Comparison of ENCODE assay signal across 8 cellular contexts in genomic region chr4:78059524-78059889, GRCh38. TPM values are rescaled to one million over a fixed set of nuclear protein-coding genes. Genes with fewer than 3 reads are reported as not detected.
DNase-seq lines count a peak whose midpoint lies in the region; ATAC-seq and TF ChIP-seq lines count a peak whose summit lies in the region.

No MANE protein-coding gene starts in this region.

- in situ Hi-C loops in IMR-90 (cut with MboI; ENCODE audit: low sequenced_read_pairs): no loop called here
- in situ Hi-C loops in gastrocnemius medialis (cut with MboI; ENCODE audit: low sequenced_read_pairs in 4 of 4): no loop called here

- H3K4me3 ChIP-seq in IMR-90 (ENCODE audit: insufficient read depth, low read depth, low read length) (no peak overlapping the region), NT2/D1 (ENCODE audit: insufficient read length, low read depth) (peak overlapping the region; percentile 78), iPS-15b (ENCODE audit: low read depth, low read length) (peak overlapping the region; percentile 95), gastrocnemius medialis (peak overlapping the region; percentile 75 to 84 (median 82))

- DNase-seq in DMS79 (lab: John Stamatoyannopoulos, UW) (peak; percentile 67), IMR-90 (peak; percentile 45), NT2/D1 (ENCODE audit: low read depth, low spot score) (peak; percentile 72), MCF 10A (ENCODE audit: unreplicated experiment) (peak; percentile 92), gastrocnemius medialis (peak; percentile 37)
- DNase-seq in effector CD4-positive, alpha-beta T cell: no peak

- H3K4ac ChIP-seq in IMR-90 (ENCODE audit: low read depth, low read length): no peak overlapping the region

- H2AK9ac ChIP-seq in IMR-90 (replicated peaks; ENCODE audit: low read depth, low read length, poor library complexity): no peak overlapping the region

- TF ChIP-seq POLR2A in IMR-90 (IDR thresholded peaks at IDR 0.05; ENCODE audit: low read depth, low read length): no peak
- TF ChIP-seq POLR2A in gastrocnemius medialis (IDR thresholded peaks at IDR 0.05): no peak

- H3K36me3 ChIP-seq in IMR-90 (ENCODE audit: control insufficient read depth, insufficient read depth, low read length) (no peaks in the 10 kb centered on the region), NT2/D1 (ENCODE audit: insufficient read depth, insufficient read length, low read length) (no peaks in the 10 kb centered on the region), iPS-15b (ENCODE audit: control insufficient read depth, insufficient read depth, low read length) (no peaks in the 10 kb centered on the region), gastrocnemius medialis (no peaks in the 10 kb centered on the region)

- no peak overlapping the region for H4K8ac ChIP-seq in IMR-90 (ENCODE audit: low read depth in 2 of 2, low read length in 2 of 2)

- H3K36me3 Mint-ChIP-seq in MCF 10A (ENCODE audit: insufficient read depth, unreplicated experiment): no peaks in the 10 kb centered on the region

- H2BK5ac ChIP-seq in IMR-90 (ENCODE audit: low read depth, low read length, poor library complexity, severe bottlenecking): no peak overlapping the region

- peaks cover 45% of the 10 kb centered on the region for H3K27me3 ChIP-seq in IMR-90 (ENCODE audit: control insufficient read depth, insufficient read depth, low read length)
- peaks cover 8% of the 10 kb centered on the region for H3K27me3 ChIP-seq in NT2/D1 (ENCODE audit: insufficient read depth, insufficient read length)
- H3K27me3 ChIP-seq in iPS-15b (ENCODE audit: control insufficient read depth, insufficient read depth, low read length): peaks cover 4% of the 10 kb centered on the region
- no peaks in the 10 kb centered on the region for H3K27me3 ChIP-seq in gastrocnemius medialis

- no peak overlapping the region for H2BK120ac ChIP-seq in IMR-90 (ENCODE audit: low read depth, low read length)

- dilution Hi-C loops in IMR-90 (cut with HindIII; ENCODE audit: low sequenced_read_pairs, unreplicated experiment): no loop called here

- ATAC-seq in IMR-90 (ENCODE audit: low read depth) (no peak), gastrocnemius medialis (peak; percentile 37 to 53), HG02852 (IDR thresholded peaks at IDR 0.05; ENCODE audit: unreplicated experiment) (no peak)

- H3K9me1 ChIP-seq in IMR-90 (ENCODE audit: insufficient read depth, low read length): no peaks in the 10 kb centered on the region

- intact Hi-C loops in IMR-90 (cut with micrococcal nuclease): loop anchor here (5.0 kb wide), 2 partner anchors 453 to 803 kb away; no protein-coding TSS in a partner anchor
- intact Hi-C loops in MCF 10A (cut with micrococcal nuclease): loop anchor here (1.0 to 10.0 kb wide), 4 partner anchors 65 to 815 kb away; partner anchors contain the start of gene CNOT6L
- intact Hi-C loops in gastrocnemius medialis (cut with DNase I; ENCODE audit: low total_unique reads): loop anchor here (2.0 to 5.0 kb wide), 4 partner anchors 61 to 242 kb away; partner anchors contain the start of genes CNOT6L and MRPL1

- H2AK5ac ChIP-seq in IMR-90 (ENCODE audit: low read depth, low read length): no peak overlapping the region

- no peak overlapping the region for H2BK20ac ChIP-seq in IMR-90 (ENCODE audit: low read depth, low read length)

- no peak overlapping the region for H3K18ac ChIP-seq in IMR-90 (ENCODE audit: low read depth, low read length)

- POLR2A ChIA-PET in IMR-90 (lab: Charles Lee; ENCODE audit: unreplicated experiment): no interaction called here
- POLR2A ChIA-PET in MCF 10A (lab: Yijun Ruan, JAX): interaction anchor here (0.6 to 1.9 kb wide), 14 partner anchors 15 to 532 kb away, joined by 3 to 7 read pairs (median 3); partner anchors contain the start of gene MRPL1

- TF ChIP-seq CTCF in IMR-90 (conservative IDR thresholded peaks at IDR 0.05; ENCODE audit: low read depth, low read length) (peak; percentile 49), MCF 10A (IDR thresholded peaks at IDR 0.05; ENCODE audit: unreplicated experiment) (peak; percentile 44), gastrocnemius medialis (IDR thresholded peaks at IDR 0.05 in 4 of 5, conservative IDR thresholded peaks at IDR 0.05 in 1 of 5) (peak; percentile 23 to 62 (median 46))

- no CpG with 5 or more reads among the region's 7 CpGs for WGBS in IMR-90 (ENCODE audit: extremely low coverage in 2 of 2, insufficient read length in 1 of 2), 2 experiments

- TF ChIP-seq RAD21 in IMR-90 (IDR thresholded peaks at IDR 0.05; ENCODE audit: low read length): peak; percentile 34; the same call in 1 of the 2 replicates

- H3K23ac ChIP-seq in IMR-90 (ENCODE audit: low read depth, low read length): no peak overlapping the region

- H3K9me3 ChIP-seq in IMR-90 (ENCODE audit: control insufficient read depth, insufficient read depth, low read length) (no peaks in the 10 kb centered on the region), NT2/D1 (ENCODE audit: insufficient read depth, low read length) (no peaks in the 10 kb centered on the region), iPS-15b (ENCODE audit: control insufficient read depth, insufficient read depth, low read length) (no peaks in the 10 kb centered on the region), gastrocnemius medialis (no peaks in the 10 kb centered on the region)

- no peak overlapping the region for H3K14ac ChIP-seq in IMR-90 (replicated peaks; ENCODE audit: low read depth, low read length)

- H3K79me1 ChIP-seq in IMR-90 (ENCODE audit: low read depth in 1 of 2, low read length in 2 of 2): no peaks in the 10 kb centered on the region

- H3K4me3 Mint-ChIP-seq in MCF 10A (ENCODE audit: unreplicated experiment): peak overlapping the region; percentile 78

- no peak overlapping the region for H3K9ac ChIP-seq in IMR-90 (ENCODE audit: low read depth, low read length)
- H3K9ac ChIP-seq in NT2/D1 (ENCODE audit: insufficient read length, low read depth): peak overlapping the region; percentile 74
- H3K9ac ChIP-seq in iPS-15b (ENCODE audit: low read depth, low read length): no peak overlapping the region

- peak overlapping the region; percentile 10; the same call in 1 of the 2 replicates for H3K4me2 ChIP-seq in IMR-90 (ENCODE audit: low read depth, low read length)

- no peak overlapping the region for H4K91ac ChIP-seq in IMR-90 (ENCODE audit: insufficient read depth, low read depth, low read length)

- no peaks in the 10 kb centered on the region for H3K27me3 Mint-ChIP-seq in MCF 10A (ENCODE audit: insufficient read depth, unreplicated experiment)

- no peak overlapping the region for H4K5ac ChIP-seq in IMR-90 (ENCODE audit: low read depth, low read length)

- peaks cover 19% of the 10 kb centered on the region for H3K4me1 Mint-ChIP-seq in MCF 10A (ENCODE audit: insufficient read depth, unreplicated experiment)

- no peak overlapping the region for H2BK15ac ChIP-seq in IMR-90 (ENCODE audit: low read depth, low read length)

- no peak overlapping the region for H2AFZ ChIP-seq in IMR-90 (replicated peaks; ENCODE audit: low read length, poor library complexity)

- BruUV-seq in IMR-90 (replicated peaks; lab: Mats Ljungman, UMichigan): no TSS peak
- no TSS peak for BruUV-seq in MCF 10A (replicated peaks; lab: Mats Ljungman, UMichigan)

- no peak overlapping the region for H3K27ac ChIP-seq in IMR-90 (ENCODE audit: insufficient read depth, low read length)
- peak overlapping the region; percentile 84 to 94 (median 92) for H3K27ac ChIP-seq in gastrocnemius medialis

- H4K20me1 ChIP-seq in IMR-90 (ENCODE audit: insufficient read depth, low read length): no peaks in the 10 kb centered on the region; the same call in 1 of the 2 replicates

- no peak overlapping the region for H3K56ac ChIP-seq in IMR-90 (ENCODE audit: extremely low read depth, insufficient read depth, low read length)

- H3K9me3 Mint-ChIP-seq in MCF 10A (ENCODE audit: unreplicated experiment): no peaks in the 10 kb centered on the region

- no peak overlapping the region for H3K27ac Mint-ChIP-seq in MCF 10A (ENCODE audit: low read depth, unreplicated experiment)

- peaks cover 2% of the 10 kb centered on the region; the same call in 1 of the 2 replicates for H3K4me1 ChIP-seq in IMR-90 (ENCODE audit: control insufficient read depth, insufficient read depth, low read length)
- H3K4me1 ChIP-seq in NT2/D1 (ENCODE audit: insufficient read depth, insufficient read length): no peaks in the 10 kb centered on the region
- peaks cover 10% of the 10 kb centered on the region for H3K4me1 ChIP-seq in iPS-15b (ENCODE audit: control insufficient read depth, insufficient read depth, low read length)
- H3K4me1 ChIP-seq in gastrocnemius medialis: peaks cover 0 to 11% of the 10 kb centered on the region in 2 donors

- CTCF ChIA-PET in IMR-90 (lab: Yijun Ruan, JAX): interaction anchor here (0.6 to 1.4 kb wide), 5 partner anchors 15 to 937 kb away, joined by 3 to 9 read pairs (median 4); no protein-coding TSS in a partner anchor
- CTCF ChIA-PET in MCF 10A (lab: Yijun Ruan, JAX): interaction anchor here (0.6 to 2.5 kb wide), 30 partner anchors 9 to 795 kb away, joined by 3 to 30 read pairs (median 4); no protein-coding TSS in a partner anchor

TF ChIP-seq in IMR-90, 13 proteins besides CTCF, POLR2A, EP300 and RAD21 (continues in another document):
- no peak for TF ChIP-seq NFE2L2 (IDR thresholded peaks at IDR 0.05; ENCODE audit: low read depth, low read length)
- no peak for TF ChIP-seq MAFK (IDR thresholded peaks at IDR 0.05; ENCODE audit: low read depth, low read length)
- no peak for TF ChIP-seq FOS (IDR thresholded peaks at IDR 0.05; ENCODE audit: low read depth, low read length)
- TF ChIP-seq USF2 (IDR thresholded peaks at IDR 0.05; ENCODE audit: low read depth, low read length): no peak
- no peak for TF ChIP-seq RCOR1 (IDR thresholded peaks at IDR 0.05; ENCODE audit: insufficient replicate concordance, low read length)

RNA-seq across cellular contexts. Expression of gene FRAS1, which starts 2.4 kb away (rescaled TPM):
- total RNA-seq in IMR-90 (2012; rRNA removed): under 0.01 TPM in 2 replicates
- 0.01 and 0.03 TPM in 2 replicates for polyA plus RNA-seq in IMR-90 (2012; rRNA removed)
- polyA plus RNA-seq in IMR-90 (2012; cell fraction: cytosol; rRNA removed): 0.03 TPM in 1 of 2 replicates, not detected in the other
- 0.02 and 0.03 TPM in 2 replicates for polyA plus RNA-seq in IMR-90 (2012; cell fraction: nucleus; rRNA removed; ENCODE audit: low replicate concordance)
- 2.0 and 2.1 TPM in 2 replicates for total RNA-seq in MCF 10A (2022)
- total RNA-seq in gastrocnemius medialis: under 1 TPM; 0.39 to 0.64 (median 0.46) TPM

Comparison
In these comparisons a context has a peak if more than half of its experiments do, and no peak if none do; other contexts are left out.
1. ATAC-seq: peak in gastrocnemius medialis (2 of 2); none in IMR-90 (single experiment) and HG02852 (single experiment).
2. Peak in every context shown above with its lines, with median percentiles within 50 percentile points of each other: CTCF ChIP-seq.